9 cellular contexts compared by ENCODE assay signal in the genomic region with DNA sequence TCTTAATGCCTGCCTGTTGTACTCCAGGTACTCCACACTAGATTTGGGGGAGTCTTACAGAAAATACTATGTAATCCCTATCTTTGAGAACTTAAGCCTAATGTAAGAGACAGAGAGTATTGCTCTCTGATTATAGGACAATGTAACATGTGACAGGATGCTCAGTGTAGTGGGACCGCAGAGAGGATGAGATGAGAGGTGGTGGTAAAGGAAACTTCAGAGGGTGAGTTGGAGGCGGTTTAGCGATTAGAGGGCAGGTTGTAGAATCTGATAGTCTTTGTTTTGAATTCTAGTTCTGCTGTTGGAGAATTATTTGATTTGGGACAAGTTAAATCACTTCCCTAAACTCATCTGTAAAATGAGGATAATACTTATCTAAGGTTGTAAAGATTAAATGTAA. TPM values are rescaled to one million over a fixed set of nuclear protein-coding genes. Genes with fewer than 3 reads are reported as not detected.
DNase-seq lines count a peak whose midpoint lies in the region; ATAC-seq and TF ChIP-seq lines count a peak whose summit lies in the region.
"Had no signal": no experiment of that assay in that cellular context is flagged by ENCODE, and none has a peak within 500 bp of the region (broad histone marks: within the 10 kb centered on the region; RNA-seq: fewer than 3 reads in every experiment).

No MANE protein-coding gene starts in this region.

- H3K36me3 Mint-ChIP-seq in mesothelial cell of epicardium = peaks cover 9% of the 10 kb centered on the region

- H3K27ac ChIP-seq in ovary (no peak overlapping the region), thyroid gland (no peak overlapping the region)
- H3K27ac ChIP-seq: foreskin keratinocyte had no signal

- ATAC-seq in HG03139 (IDR thresholded peaks at IDR 0.05; ENCODE audit: unreplicated experiment) = peak; percentile 83
- ATAC-seq: foreskin keratinocyte had no signal

- intact Hi-C loops in ovary (cut with DNase I) (no loop called here), thyroid gland (cut with DNase I) (no loop called here)

- H3K4me1 Mint-ChIP-seq in mesothelial cell of epicardium = peaks cover 24% of the 10 kb centered on the region

- no peak for TF ChIP-seq EP300 in ovary (IDR thresholded peaks at IDR 0.05)

- H3K4me3 ChIP-seq in ovary = no peak overlapping the region
- no peak overlapping the region for H3K4me3 ChIP-seq in thyroid gland (replicated peaks in 1 of 3)
- no peak overlapping the region for H3K4me3 ChIP-seq in MG63

- 92 to 96% (median 96%) methylated on average over 3 of the region's 3 CpGs for WGBS in ovary, 3 donors
- 87 to 92% methylated on average over 3 of the region's 3 CpGs for WGBS in thyroid gland, 2 donors

- peaks cover 2% of the 10 kb centered on the region for H3K4me1 ChIP-seq in ovary (ENCODE audit: insufficient read depth)
- peaks cover 6 to 7% of the 10 kb centered on the region in 2 donors for H3K4me1 ChIP-seq in thyroid gland

- peak; percentile 43 for DNase-seq in stimulated activated CD4-positive, alpha-beta T cell treated with anti-CD3 and anti-CD28 coated beads, Interleukin-15, amount 100 ng/mL, for 24 hours
- DNase-seq in stimulated activated CD4-positive, alpha-beta T cell treated with anti-CD3 and anti-CD28 coated beads, Interleukin-4, amount 100 ng/mL, for 1 hour = no peak
- DNase-seq in activated T-cell treated with anti-CD3 and anti-CD28 coated beads for 48 hours (ENCODE audit: low read depth) (peak; percentile 15), ovary (no peak), thyroid gland (no peak), mesothelial cell of epicardium (ENCODE audit: low spot score in 2 of 2, unreplicated experiment in 2 of 2) (no peak), MG63 (no peak)
- DNase-seq: foreskin keratinocyte had no signal

- TF ChIP-seq CTCF in ovary (IDR thresholded peaks at IDR 0.05) (no peak), thyroid gland (IDR thresholded peaks at IDR 0.05) (no peak), mesothelial cell of epicardium (IDR thresholded peaks at IDR 0.05; ENCODE audit: unreplicated experiment) (no peak)

- H3K36me3 ChIP-seq in ovary = no peaks in the 10 kb centered on the region
- H3K36me3 ChIP-seq in thyroid gland = no peaks in the 10 kb centered on the region
- H3K36me3 ChIP-seq in MG63 = peaks cover 30% of the 10 kb centered on the region

- no peak for TF ChIP-seq POLR2A in ovary (IDR thresholded peaks at IDR 0.05)
- TF ChIP-seq POLR2A in thyroid gland (IDR thresholded peaks at IDR 0.05) = no peak

- no peaks in the 10 kb centered on the region for H3K9me3 Mint-ChIP-seq in mesothelial cell of epicardium

- H3K4me3 Mint-ChIP-seq in mesothelial cell of epicardium = no peak overlapping the region

- H3K9me3 ChIP-seq in ovary = no peaks in the 10 kb centered on the region
- no peaks in the 10 kb centered on the region for H3K9me3 ChIP-seq in thyroid gland
- H3K9me3 ChIP-seq in MG63 = no peaks in the 10 kb centered on the region

- H3K27me3 Mint-ChIP-seq in mesothelial cell of epicardium (ENCODE audit: low read depth) = no peaks in the 10 kb centered on the region

- no peak overlapping the region for H3K27ac Mint-ChIP-seq in mesothelial cell of epicardium

- H3K27me3 ChIP-seq in ovary = no peaks in the 10 kb centered on the region
- H3K27me3 ChIP-seq in thyroid gland = no peaks in the 10 kb centered on the region
- H3K27me3 ChIP-seq in MG63 = no peaks in the 10 kb centered on the region
- H3K27me3 ChIP-seq: foreskin keratinocyte had no signal

RNA-seq across cellular contexts. Expression of a gene that starts 5.4 kb away (rescaled TPM):
- 10 to 100 TPM in 6 of 7 donors, 1 to 10 TPM in 1; 9.3 to 55.3 (median 35.8) TPM for total RNA-seq in ovary
- 10 to 100 TPM in 1 of 2 donors, 1 to 10 TPM in 1; 6.8 to 48.5 TPM for polyA plus RNA-seq in ovary
- 10 to 100 TPM; 15.0 to 18.6 (median 16.9) TPM for total RNA-seq in thyroid gland
- 25.6 to 28.8 TPM (median 27.8 TPM) in 3 replicates for total RNA-seq in mesothelial cell of epicardium
- 9.5 and 9.7 TPM in 2 replicates for total RNA-seq in MG63 (2014; rRNA removed; shearing (Covaris generic); ENCODE audit: low replicate concordance)

Comparison
In these comparisons a context has a peak if more than half of its experiments do, and no peak if none do; other contexts are left out.
1. DNase-seq: peak in stimulated activated CD4-positive, alpha-beta T cell treated with anti-CD3 and anti-CD28 coated beads, Interleukin-15, amount 100 ng/mL, for 24 hours (single experiment) and activated T-cell treated with anti-CD3 and anti-CD28 coated beads for 48 hours (single experiment); none in stimulated activated CD4-positive, alpha-beta T cell treated with anti-CD3 and anti-CD28 coated beads, Interleukin-4, amount 100 ng/mL, for 1 hour (single experiment), ovary (0 of 5), thyroid gland (0 of 2), mesothelial cell of epicardium (0 of 2) and MG63 (single experiment).